Comparison of ENCODE assay signal across 22 cellular contexts in genomic region chr3:78844307-78844706, GRCh38.
"Had no signal": no experiment of that assay in that cellular context is flagged by ENCODE, and none has a peak within 500 bp of the region (broad histone marks: within the 10 kb centered on the region; RNA-seq: fewer than 3 reads in every experiment).

No MANE protein-coding gene starts in this region.

- DNase-seq: colonic mucosa; dermis blood vessel endothelial cell; esophagus squamous epithelium; foreskin fibroblast; left colon; lower lobe of right lung; midbrain; psoas muscle; retina; spleen; stimulated activated CD4-positive, alpha-beta T cell treated with anti-CD3 and anti-CD28 coated beads, Interleukin-15, amount 100 ng/mL, for 24 hours; stimulated activated CD4-positive, alpha-beta T cell treated with anti-CD3 and anti-CD28 coated beads, Interleukin-1b, Interleukin-23, amount 100 ng/mL, for 48 hours; stimulated activated CD4-positive, alpha-beta T cell treated with anti-CD3 and anti-CD28 coated beads, Interleukin-4, amount 100 ng/mL, for 24 hours; testis had no signal

- H3K27me3 Mint-ChIP-seq: memory B cell; stimulated activated memory B cell treated with anti-CD40 and anti-IgM and Interleukin-4, amounts not matched to agents 10 μg/mL and 1 μg/mL and 100 μg/mL, for 72 hours; stimulated activated naive CD8-positive, alpha-beta T cell treated with anti-CD3 and anti-CD28 coated beads, Interleukin-15, Interleukin-2, amounts not matched to agents 100 ng/mL and 50 ng/mL, for 24 hours had no signal

- H3K4me1 ChIP-seq: colonic mucosa, lower lobe of right lung, parathyroid adenoma, psoas muscle, spleen, testis had no signal

- H3K4me3 Mint-ChIP-seq: memory B cell; nephron; stimulated activated memory B cell treated with anti-CD40 and anti-IgM and Interleukin-4, amounts not matched to agents 10 μg/mL and 1 μg/mL and 100 μg/mL, for 72 hours; stimulated activated naive CD8-positive, alpha-beta T cell treated with anti-CD3 and anti-CD28 coated beads, Interleukin-15, Interleukin-2, amounts not matched to agents 100 ng/mL and 50 ng/mL, for 24 hours had no signal

- H2AFZ ChIP-seq: parathyroid adenoma had no signal

- H3K9me3 Mint-ChIP-seq: nephron had no signal

- H3K79me2 ChIP-seq: parathyroid adenoma had no signal

- H3K27ac ChIP-seq: colonic mucosa, esophagus squamous epithelium, gastroesophageal sphincter, lower lobe of right lung, parathyroid adenoma, psoas muscle, spleen, testis, tibial nerve had no signal

- H3K36me3 Mint-ChIP-seq: memory B cell; stimulated activated memory B cell treated with anti-CD40 and anti-IgM and Interleukin-4, amounts not matched to agents 10 μg/mL and 1 μg/mL and 100 μg/mL, for 72 hours had no signal

- ATAC-seq: gastroesophageal sphincter; left colon; lower lobe of right lung; psoas muscle; sciatic nerve; stimulated activated memory B cell treated with anti-CD40 and anti-IgM and Interleukin-4, amounts not matched to agents 10 μg/mL and 1 μg/mL and 100 μg/mL, for 72 hours had no signal

- H3K9me3 ChIP-seq: colonic mucosa, esophagus squamous epithelium, gastroesophageal sphincter, lower lobe of right lung, psoas muscle, spleen, testis, tibial nerve had no signal

- H3K9ac ChIP-seq: parathyroid adenoma had no signal

- H3K4me1 Mint-ChIP-seq: memory B cell; stimulated activated memory B cell treated with anti-CD40 and anti-IgM and Interleukin-4, amounts not matched to agents 10 μg/mL and 1 μg/mL and 100 μg/mL, for 72 hours had no signal

- H3K27me3 ChIP-seq: colonic mucosa, esophagus squamous epithelium, gastroesophageal sphincter, spleen, testis, tibial nerve had no signal

- H3K4me3 ChIP-seq: colonic mucosa, esophagus squamous epithelium, gastroesophageal sphincter, lower lobe of right lung, psoas muscle, spleen, testis, tibial nerve had no signal

- H3K27ac Mint-ChIP-seq: memory B cell; stimulated activated memory B cell treated with anti-CD40 and anti-IgM and Interleukin-4, amounts not matched to agents 10 μg/mL and 1 μg/mL and 100 μg/mL, for 72 hours; stimulated activated naive CD8-positive, alpha-beta T cell treated with anti-CD3 and anti-CD28 coated beads, Interleukin-15, Interleukin-2, amounts not matched to agents 100 ng/mL and 50 ng/mL, for 24 hours had no signal

- H3K36me3 ChIP-seq: colonic mucosa, esophagus squamous epithelium, gastroesophageal sphincter, lower lobe of right lung, spleen, tibial nerve had no signal
